ENCODE assay signal across 17 cellular contexts in the genomic region with DNA sequence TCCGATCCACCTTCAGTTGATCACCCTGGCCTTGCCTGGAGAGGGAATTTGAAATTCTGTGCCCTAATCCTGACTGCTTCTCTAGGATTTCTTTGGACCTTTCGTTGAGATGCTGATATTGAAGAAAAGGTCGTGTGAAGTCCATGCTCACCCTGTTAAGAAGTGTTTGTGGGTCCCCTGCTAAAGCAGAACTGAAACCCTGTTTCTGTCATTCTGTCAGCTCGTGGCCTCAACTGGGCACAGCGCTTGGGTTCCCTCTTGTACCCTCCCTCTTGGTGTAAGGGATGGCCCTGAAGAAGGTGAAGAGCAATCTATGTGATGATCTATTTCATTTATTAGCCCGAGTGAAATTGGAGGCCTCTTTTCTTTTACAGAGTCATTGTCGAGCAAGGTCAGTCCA. TPM values are rescaled to one million over a fixed set of nuclear protein-coding genes. Genes with fewer than 3 reads are reported as not detected.
DNase-seq lines count a peak whose midpoint lies in the region; ATAC-seq and TF ChIP-seq lines count a peak whose summit lies in the region.
"Had no signal": no experiment of that assay in that cellular context is flagged by ENCODE, and none has a peak within 500 bp of the region (broad histone marks: within the 10 kb centered on the region; RNA-seq: fewer than 3 reads in every experiment).

No MANE protein-coding gene starts in this region.

- H3K27ac ChIP-seq in H9 (ENCODE audit: insufficient read length, low read depth, low read length) (no peak overlapping the region), PC-3 (ENCODE audit: low read length) (0 out of 2 replicates have a peak overlapping the region, but pooled peaks have one; percentile 40), stomach (peak overlapping the region; percentile 40 to 83 (median 70))
- H3K27ac ChIP-seq: esophagus muscularis mucosa had no signal

- peaks cover 3 to 14% (median 8%) of the 10 kb centered on the region in 3 experiments for H3K36me3 Mint-ChIP-seq in H9 (ENCODE audit: insufficient read depth in 1 of 3, low read depth in 3 of 3)
- H3K36me3 Mint-ChIP-seq: activated naive CD4-positive, alpha-beta T cell treated with anti-CD3 and anti-CD28 coated beads, Interleukin-2, amount 10 ng/mL, durations not matched to agents 7 days and 5 days; CD8-positive, alpha-beta memory T cell had no signal

- no peak overlapping the region for H2AK5ac ChIP-seq in H9 (ENCODE audit: insufficient read length, low read length)

- H3K4me2 ChIP-seq in H9 (ENCODE audit: insufficient read depth, insufficient read length, low read length) (no peak overlapping the region), PC-3 (ENCODE audit: low read length) (peak overlapping the region; percentile 60)

- intact Hi-C loops in PC-3 (cut with micrococcal nuclease) (loop anchor here (5.0 kb wide), 1 partner anchor 55 kb away; a partner anchor contains a TSS), stomach (cut with DNase I; ENCODE audit: low total_unique reads) (no loop called here)

- H3K9ac ChIP-seq in H9 (ENCODE audit: extremely low read depth, insufficient read length, low read length) (no peak overlapping the region), PC-3 (ENCODE audit: low read length) (no peak overlapping the region)

- TF ChIP-seq CTCF in H9 (conservative IDR thresholded peaks at IDR 0.05): no peak
- TF ChIP-seq CTCF in PC-3 (conservative IDR thresholded peaks at IDR 0.05; ENCODE audit: low read depth, low read length): no peak
- no peak for TF ChIP-seq CTCF in stomach (IDR thresholded peaks at IDR 0.05)

- H3K4me3 Mint-ChIP-seq in H9: no peak overlapping the region
- H3K4me3 Mint-ChIP-seq: activated CD8-positive, alpha-beta T cell treated with anti-CD3 and anti-CD28 coated beads, Interleukin-2, amount 10 ng/mL, durations not matched to agents 7 days and 5 days; activated naive CD4-positive, alpha-beta T cell treated with anti-CD3 and anti-CD28 coated beads, Interleukin-2, amount 10 ng/mL, durations not matched to agents 7 days and 5 days; CD8-positive, alpha-beta memory T cell; stimulated activated naive CD8-positive, alpha-beta T cell treated with anti-CD3 and anti-CD28 coated beads, Interleukin-15, Interleukin-2, amounts not matched to agents 100 ng/mL and 50 ng/mL, for 24 hours; T-helper 1 cell treated with Interleukin-12 subunit alpha and Interleukin-12 subunit beta and Interleukin-4 antibody, amounts not matched to agents 30 μg/mL and 1 μg/mL, for 36 hours had no signal

- no peaks in the 10 kb centered on the region for H3K79me1 ChIP-seq in H9 (ENCODE audit: insufficient read depth, low read depth, low read length, poor library complexity, severe bottlenecking)

- H2AFZ ChIP-seq in H9 (ENCODE audit: low read length) (no peak overlapping the region), PC-3 (ENCODE audit: low read length) (no peak overlapping the region)

- H3K27ac Mint-ChIP-seq in H9: peak overlapping the region in 2 of 3 experiments; percentile 12 to 85; a peak in 3 of 7 replicates
- H3K27ac Mint-ChIP-seq: activated CD8-positive, alpha-beta T cell treated with anti-CD3 and anti-CD28 coated beads, Interleukin-2, amount 10 ng/mL, durations not matched to agents 7 days and 5 days; activated naive CD4-positive, alpha-beta T cell treated with anti-CD3 and anti-CD28 coated beads, Interleukin-2, amount 10 ng/mL, durations not matched to agents 7 days and 5 days; stimulated activated naive CD8-positive, alpha-beta T cell treated with anti-CD3 and anti-CD28 coated beads, Interleukin-15, Interleukin-2, amounts not matched to agents 100 ng/mL and 50 ng/mL, for 24 hours; T-helper 1 cell treated with Interleukin-12 subunit alpha and Interleukin-12 subunit beta and Interleukin-4 antibody, amounts not matched to agents 30 μg/mL and 1 μg/mL, for 36 hours had no signal

- no peaks in the 10 kb centered on the region for H3K27me3 ChIP-seq in H9 (ENCODE audit: insufficient read depth, low read length)
- H3K27me3 ChIP-seq in PC-3 (ENCODE audit: low read length): no peaks in the 10 kb centered on the region
- no peaks in the 10 kb centered on the region for H3K27me3 ChIP-seq in stomach

- H4K20me1 ChIP-seq in H9 (ENCODE audit: control insufficient read depth, insufficient read depth, insufficient read length) (no peaks in the 10 kb centered on the region), PC-3 (ENCODE audit: low read length) (no peaks in the 10 kb centered on the region)

- H4K91ac ChIP-seq in H9 (ENCODE audit: insufficient read length, low read depth, low read length): no peak overlapping the region

- H3K36me3 ChIP-seq in PC-3 (ENCODE audit: low read depth, low read length) (peaks cover 9% of the 10 kb centered on the region; the same call in 1 of the 2 replicates), stomach (no peaks in the 10 kb centered on the region)
- H3K36me3 ChIP-seq: esophagus muscularis mucosa had no signal

- no peaks in the 10 kb centered on the region for H3F3A ChIP-seq in PC-3 (ENCODE audit: low read length, unreplicated experiment)

- no peak overlapping the region for H3T11ph ChIP-seq in H9 (ENCODE audit: low read length)

- H3K9me3 ChIP-seq in H9 (ENCODE audit: control insufficient read depth, low read depth, low read length) (no peaks in the 10 kb centered on the region), PC-3 (ENCODE audit: low read length) (no peaks in the 10 kb centered on the region), stomach (no peaks in the 10 kb centered on the region)
- H3K9me3 ChIP-seq: esophagus muscularis mucosa had no signal

- CTCF ChIA-PET in PC-3 (lab: Charles Lee): no interaction called here

- H3K79me2 ChIP-seq in H9 (ENCODE audit: insufficient read depth, low read length): no peaks in the 10 kb centered on the region
- H3K79me2 ChIP-seq in PC-3 (ENCODE audit: low read length): peaks cover 93% of the 10 kb centered on the region

- H2BK120ac ChIP-seq in H9 (ENCODE audit: low read depth, low read length, poor library complexity, severe bottlenecking): no peak overlapping the region

- no peaks in the 10 kb centered on the region for H3K27me3 Mint-ChIP-seq in H9 (ENCODE audit: low read depth)
- H3K27me3 Mint-ChIP-seq: activated naive CD4-positive, alpha-beta T cell treated with anti-CD3 and anti-CD28 coated beads, Interleukin-2, amount 10 ng/mL, durations not matched to agents 7 days and 5 days had no signal

- no peak overlapping the region for H4K5ac ChIP-seq in H9 (ENCODE audit: insufficient read length, low read depth, low read length)

- no peak overlapping the region for H3K23ac ChIP-seq in H9 (ENCODE audit: insufficient read length, low read depth, low read length)

- POLR2A ChIA-PET in PC-3 (lab: Charles Lee; ENCODE audit: unreplicated experiment): no interaction called here

- peaks cover 61 to 63% of the 10 kb centered on the region in 2 experiments for H3K4me1 Mint-ChIP-seq in H9
- H3K4me1 Mint-ChIP-seq: activated naive CD4-positive, alpha-beta T cell treated with anti-CD3 and anti-CD28 coated beads, Interleukin-2, amount 10 ng/mL, durations not matched to agents 7 days and 5 days; CD8-positive, alpha-beta memory T cell had no signal

- no peak for TF ChIP-seq POLR2A in stomach (IDR thresholded peaks at IDR 0.05)

- TF ChIP-seq EP300 in stomach (IDR thresholded peaks at IDR 0.05): no peak

- DNase-seq in H9 (no peak), PC-3 (no peak), stomach (no peak), NCI-H1436 (lab: John Stamatoyannopoulos, UW) (no peak), H4 (ENCODE audit: low spot score) (no peak)
- DNase-seq in activated effector memory CD4-positive, alpha-beta T cell treated with Interleukin-2 at 50 U/mL for 16 hours: no peak
- DNase-seq: activated CD8-positive, alpha-beta T cell treated with anti-CD3 and anti-CD28 coated beads, Interleukin-2, amount 10 ng/mL, durations not matched to agents 7 days and 5 days; activated naive CD4-positive, alpha-beta T cell treated with anti-CD3 and anti-CD28 coated beads, Interleukin-2, amount 10 ng/mL, durations not matched to agents 7 days and 5 days; CD8-positive, alpha-beta memory T cell; cerebellar nuclear complex; NCI-H2081 treated with DMSO at 0.1 percent for 48 hours; stimulated activated CD4-positive, alpha-beta T cell treated with anti-CD3 and anti-CD28 coated beads, Interleukin-2, amount 100 ng/mL, for 48 hours had no signal

- H2BK20ac ChIP-seq in H9 (ENCODE audit: low read depth, low read length, poor library complexity, severe bottlenecking): no peak overlapping the region

- no peak overlapping the region for H3K4ac ChIP-seq in H9 (ENCODE audit: low read depth, low read length)

- H3K9me2 ChIP-seq in PC-3 (replicated peaks; ENCODE audit: low read length): no peaks in the 10 kb centered on the region

- H4K8ac ChIP-seq in H9 (replicated peaks; ENCODE audit: insufficient read length, low read depth, low read length): no peak overlapping the region

- H3K23me2 ChIP-seq in H9 (ENCODE audit: insufficient read length, low read depth, low read length, poor library complexity, severe bottlenecking): no peaks in the 10 kb centered on the region

- no peak overlapping the region for H2BK15ac ChIP-seq in H9 (ENCODE audit: low read depth, low read length)

- H3K56ac ChIP-seq in H9 (ENCODE audit: insufficient read length, low read depth, low read length): no peak overlapping the region

- H3K4me3 ChIP-seq in PC-3 (ENCODE audit: low read length) (no peak overlapping the region), stomach (no peak overlapping the region)
- H3K4me3 ChIP-seq: esophagus muscularis mucosa, K562 had no signal

- H3K9me3 Mint-ChIP-seq in H9: no peaks in the 10 kb centered on the region
- H3K9me3 Mint-ChIP-seq: activated naive CD4-positive, alpha-beta T cell treated with anti-CD3 and anti-CD28 coated beads, Interleukin-2, amount 10 ng/mL, durations not matched to agents 7 days and 5 days; CD8-positive, alpha-beta memory T cell; stimulated activated naive CD8-positive, alpha-beta T cell treated with anti-CD3 and anti-CD28 coated beads, Interleukin-15, Interleukin-2, amounts not matched to agents 100 ng/mL and 50 ng/mL, for 24 hours; T-helper 1 cell treated with Interleukin-12 subunit alpha and Interleukin-12 subunit beta and Interleukin-4 antibody, amounts not matched to agents 30 μg/mL and 1 μg/mL, for 36 hours had no signal

- no peak overlapping the region for H2BK5ac ChIP-seq in H9 (ENCODE audit: insufficient read length, low read length)

- H3K4me1 ChIP-seq in H9 (ENCODE audit: insufficient read depth, low read length): peaks cover 20% of the 10 kb centered on the region
- H3K4me1 ChIP-seq in PC-3 (ENCODE audit: insufficient read depth, low read length): peaks cover 45% of the 10 kb centered on the region
- peaks cover 37 to 55% (median 42%) of the 10 kb centered on the region in 4 donors for H3K4me1 ChIP-seq in stomach
- H3K4me1 ChIP-seq: esophagus muscularis mucosa had no signal

- H3K14ac ChIP-seq in H9 (ENCODE audit: insufficient read depth, low read length): no peak overlapping the region

- H2BK12ac ChIP-seq in H9 (ENCODE audit: insufficient read length, low read depth, low read length): no peak overlapping the region

- H3K18ac ChIP-seq in H9 (ENCODE audit: insufficient read length, low read depth, low read length): no peak overlapping the region

- WGBS in H9 (ENCODE audit: extremely low coverage, insufficient read length, low lambda C conversion rate): no CpG with 5 or more reads among the region's 7 CpGs
- WGBS in stomach, 5 donors: 62 to 80% (median 69%) methylated on average over 7 of the region's 7 CpGs

- ATAC-seq in GM18868 (IDR thresholded peaks at IDR 0.05; ENCODE audit: unreplicated experiment): peak; percentile 92
- ATAC-seq in PC-3: no peak
- ATAC-seq: activated CD8-positive, alpha-beta T cell treated with anti-CD3 and anti-CD28 coated beads, Interleukin-2, amount 10 ng/mL, durations not matched to agents 7 days and 5 days; K562 had no signal

- BruUV-seq in PC-3 (replicated peaks; lab: Mats Ljungman, UMichigan): no TSS peak

RNA-seq across cellular contexts. Expression of a gene that starts 55.9 kb away (rescaled TPM):
- 28.2 and 30.7 TPM in 2 replicates for total RNA-seq in H9 (2021)
- 31.8 and 44.2 TPM in 2 replicates for total RNA-seq in PC-3 (2014; rRNA removed)
- total RNA-seq in stomach: 10 to 100 TPM; 18.1 to 82.6 (median 37.4) TPM
- polyA plus RNA-seq in stomach: 10 to 100 TPM; 11.3 to 45.5 (median 16.6) TPM
- total RNA-seq in H4 (2014; rRNA removed; shearing (Covaris generic)): 3.2 and 8.3 TPM in 2 replicates
- total RNA-seq: activated CD8-positive, alpha-beta T cell treated with anti-CD3 and anti-CD28 coated beads, Interleukin-2, amount 10 ng/mL, durations not matched to agents 7 days and 5 days had no signal
